Comparison of ENCODE assay signal across 8 cellular contexts in the genomic region with DNA sequence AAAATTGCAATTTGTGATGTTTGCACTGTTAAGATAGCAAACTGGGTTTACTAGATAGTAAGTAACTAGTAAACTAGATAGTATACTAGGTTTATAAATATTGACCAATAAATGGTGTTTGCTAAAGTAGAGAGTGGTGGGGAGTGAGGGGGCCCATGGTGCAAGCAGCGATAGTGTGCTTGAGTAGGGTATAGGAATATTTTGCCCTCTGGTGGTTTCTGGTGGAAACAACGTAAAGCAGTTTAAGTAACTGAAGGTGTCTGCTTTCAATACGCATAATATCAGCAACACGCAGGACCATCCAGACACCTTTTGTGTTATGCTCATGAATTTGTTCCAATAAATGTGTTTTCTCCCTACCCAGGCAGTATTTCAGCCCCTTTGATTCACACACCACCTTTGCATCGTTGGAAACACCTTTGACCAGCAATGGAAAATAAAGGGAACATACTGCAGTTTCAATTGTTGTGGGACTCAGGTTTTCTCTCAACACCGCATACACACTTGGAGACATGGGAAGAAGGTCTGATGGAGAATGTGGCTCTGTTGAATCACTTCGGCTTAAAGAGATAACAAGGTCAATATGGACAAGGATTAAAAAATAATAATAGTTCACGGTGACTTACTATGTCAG. TPM values are rescaled to one million over a fixed set of nuclear protein-coding genes. Genes with fewer than 3 reads are reported as not detected.
DNase-seq lines count a peak whose midpoint lies in the region; ATAC-seq and TF ChIP-seq lines count a peak whose summit lies in the region.

No MANE protein-coding gene starts in this region.

- intact Hi-C loops in Caco-2 (cut with micrococcal nuclease; ENCODE audit: unreplicated experiment), result loop anchor here (1.0 kb wide), 4 partner anchors 9 to 249 kb away; partner anchors contain the start of gene STAT1
- intact Hi-C loops in activated B cell treated with CpG ODN at 0.5 μM for 24 hours (cut with micrococcal nuclease), result loop anchor here (1.0 kb wide), 6 partner anchors 10 to 941 kb away; partner anchors contain the start of gene STAT1

- TF ChIP-seq CTCF in Caco-2 (IDR thresholded peaks at IDR 0.05; ENCODE audit: insufficient read depth in 1 of 2, low read depth in 1 of 2, low read length in 1 of 2, severe bottlenecking in 1 of 2, unreplicated experiment in 1 of 2) (peak; percentile 63 to 75), activated B cell treated with CpG ODN at 0.5 μM for 24 hours (IDR thresholded peaks at IDR 0.05) (no peak), foreskin keratinocyte (conservative IDR thresholded peaks at IDR 0.05) (peak; percentile 67)

- H3K27me3 Mint-ChIP-seq in Caco-2 (ENCODE audit: insufficient read depth, unreplicated experiment), result no peaks in the 10 kb centered on the region
- no peaks in the 10 kb centered on the region for H3K27me3 Mint-ChIP-seq in activated B cell treated with CpG ODN at 0.5 μM for 24 hours

- POLR2A ChIA-PET in Caco-2 (lab: Charles Lee) (no interaction called here), activated B cell treated with CpG ODN at 0.5 μM for 24 hours (lab: Charles Lee) (interaction anchor here (1.4 kb wide), 1 partner anchor 149 kb away, joined by 3 read pairs; no protein-coding TSS in a partner anchor)

- peak; percentile 56 to 64 for DNase-seq in Caco-2
- peak; percentile 24 to 30 for DNase-seq in NCI-H1930 (lab: John Stamatoyannopoulos, UW)
- DNase-seq in activated B cell treated with CpG ODN at 0.5 μM for 24 hours, result no peak
- no peak for DNase-seq in foreskin keratinocyte
- peak; percentile 28 for DNase-seq in retina
- no peak for DNase-seq in dedifferentiated amniotic fluid mesenchymal stem cell (ENCODE audit: extremely low spot score)

- no peak overlapping the region for H3K27ac ChIP-seq in foreskin keratinocyte

- CTCF ChIA-PET in Caco-2 (lab: Charles Lee), result interaction anchor here (0.8 kb wide), 1 partner anchor 20 kb away, joined by 3 read pairs; no protein-coding TSS in a partner anchor
- CTCF ChIA-PET in activated B cell treated with CpG ODN at 0.5 μM for 24 hours (lab: Charles Lee), result interaction anchor here (2.2 kb wide), 1 partner anchor 247 kb away, joined by 10 read pairs; no protein-coding TSS in a partner anchor

- BruUV-seq in Caco-2 (replicated peaks; lab: Mats Ljungman, UMichigan), result no TSS peak

- H3K27ac Mint-ChIP-seq in Caco-2 (ENCODE audit: unreplicated experiment) (peak overlapping the region; percentile 34), activated B cell treated with CpG ODN at 0.5 μM for 24 hours (no peak overlapping the region)

- H3K27me3 ChIP-seq in Caco-2 (replicated peaks; ENCODE audit: control insufficient read depth, insufficient read depth, low read length) (no peaks in the 10 kb centered on the region), foreskin keratinocyte (no peaks in the 10 kb centered on the region)

- H3K4me1 Mint-ChIP-seq in Caco-2 (ENCODE audit: low read depth, unreplicated experiment) (peaks cover 45% of the 10 kb centered on the region), activated B cell treated with CpG ODN at 0.5 μM for 24 hours (peaks cover 6% of the 10 kb centered on the region)

- H3K4me1 ChIP-seq in Caco-2 (peaks cover 43% of the 10 kb centered on the region), foreskin keratinocyte (no peaks in the 10 kb centered on the region)

- no peaks in the 10 kb centered on the region for H3K9me3 Mint-ChIP-seq in Caco-2 (ENCODE audit: unreplicated experiment)
- H3K9me3 Mint-ChIP-seq in activated B cell treated with CpG ODN at 0.5 μM for 24 hours, result no peaks in the 10 kb centered on the region

- H3K36me3 ChIP-seq in Caco-2 (ENCODE audit: control insufficient read depth, insufficient read depth, low read length), result no peaks in the 10 kb centered on the region

- peak overlapping the region; percentile 43 for H3K4me3 Mint-ChIP-seq in Caco-2 (ENCODE audit: unreplicated experiment)
- no peak overlapping the region for H3K4me3 Mint-ChIP-seq in activated B cell treated with CpG ODN at 0.5 μM for 24 hours

- H3K36me3 Mint-ChIP-seq in Caco-2 (ENCODE audit: insufficient read depth, unreplicated experiment), result no peaks in the 10 kb centered on the region
- H3K36me3 Mint-ChIP-seq in activated B cell treated with CpG ODN at 0.5 μM for 24 hours (ENCODE audit: low read depth), result no peaks in the 10 kb centered on the region

- no peaks in the 10 kb centered on the region for H3K9me3 ChIP-seq in Caco-2

- ATAC-seq in GM18858 (IDR thresholded peaks at IDR 0.05; ENCODE audit: unreplicated experiment), result peak; percentile 94
- ATAC-seq in HG02943 (IDR thresholded peaks at IDR 0.05; ENCODE audit: low read depth, unreplicated experiment), result peak; percentile 92
- ATAC-seq in activated B cell treated with CpG ODN at 0.5 μM for 24 hours (ENCODE audit: low read depth), result peak; percentile 88
- ATAC-seq in foreskin keratinocyte, result peak; percentile 73

- no peak overlapping the region for H3K4me3 ChIP-seq in Caco-2 (ENCODE audit: low read depth, low read length)

RNA-seq across cellular contexts. Expression of gene STAT1, which starts 16.7 kb away (rescaled TPM):
- 113 and 126 TPM in 2 replicates for total RNA-seq in Caco-2 (2022)
- 71.2 and 85.1 TPM in 2 replicates for total RNA-seq in activated B cell treated with CpG ODN at 0.5 μM for 24 hours
- 143 and 168 TPM in 2 replicates for total RNA-seq in foreskin keratinocyte
- 57.7 and 61.1 TPM in 2 replicates for polyA plus RNA-seq in foreskin keratinocyte

Comparison
In these comparisons a context has a peak if more than half of its experiments do, and no peak if none do; other contexts are left out.
1. DNase-seq: peak in Caco-2 (2 of 2), NCI-H1930 (2 of 2) and retina (single experiment); none in activated B cell treated with CpG ODN at 0.5 μM for 24 hours (single experiment), foreskin keratinocyte (0 of 2) and dedifferentiated amniotic fluid mesenchymal stem cell (single experiment).
2. Peak in every context shown above with its lines, with median percentiles within 50 percentile points of each other: ATAC-seq.